ENCODE assay signal across 8 cellular contexts in the genomic region with DNA sequence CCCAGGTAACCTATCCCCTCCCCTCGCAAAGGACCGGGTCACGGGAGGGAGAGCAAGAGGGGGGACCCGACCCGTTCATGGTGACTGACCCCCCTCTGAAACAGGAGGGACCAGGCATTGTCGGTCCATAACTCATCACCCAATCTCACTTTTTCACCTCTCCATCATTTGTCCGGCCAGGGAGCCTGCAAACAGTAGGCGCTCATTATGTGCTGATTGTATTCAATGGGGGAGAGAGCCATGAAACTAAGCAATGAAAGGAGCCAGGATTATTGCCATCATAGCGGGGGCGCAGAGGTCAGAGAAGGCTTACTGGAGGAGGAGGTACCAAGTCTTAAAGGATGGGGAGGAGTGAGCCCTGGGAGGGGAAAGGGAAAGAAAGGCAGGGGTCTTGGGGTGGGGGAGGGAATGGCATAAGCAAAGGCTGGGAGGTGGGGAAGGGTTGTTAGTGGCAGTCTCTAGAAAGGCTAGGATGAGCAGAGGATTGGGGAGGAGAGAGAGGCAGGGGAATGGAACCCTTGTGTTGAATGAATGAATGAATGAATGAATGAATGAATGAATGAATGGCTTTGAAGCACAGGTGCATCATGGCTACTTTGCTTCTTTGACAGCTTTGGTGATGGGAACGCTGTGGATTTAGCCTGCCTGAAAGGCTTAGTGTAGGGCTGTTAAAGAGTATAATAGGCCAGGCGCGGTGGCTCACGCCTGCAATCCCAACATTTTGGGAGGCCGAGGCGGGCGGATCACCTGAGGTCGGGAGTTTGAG. TPM values are rescaled to one million over a fixed set of nuclear protein-coding genes. Genes with fewer than 3 reads are reported as not detected.
DNase-seq lines count a peak whose midpoint lies in the region; ATAC-seq and TF ChIP-seq lines count a peak whose summit lies in the region.

No MANE protein-coding gene starts in this region.

- H3K4me3 ChIP-seq in BJ (ENCODE audit: low read depth, low read length), result peak overlapping the region; percentile 99
- H3K4me3 ChIP-seq in HUES6 (ENCODE audit: low read depth, low read length), result peak overlapping the region; percentile 94
- H3K4me3 ChIP-seq in mammary epithelial cell (replicated peaks in 1 of 3; ENCODE audit: insufficient read depth in 1 of 3, low read depth in 2 of 3, low read length in 3 of 3), result peak overlapping the region in 2 of 3 experiments; percentile 91 to 92
- no peak overlapping the region for H3K4me3 ChIP-seq in lower leg skin (ENCODE audit: low read depth, poor library complexity, severe bottlenecking)

- no peak for TF ChIP-seq POLR2A in lower leg skin (IDR thresholded peaks at IDR 0.05)

- H3K4me1 ChIP-seq in HUES6 (ENCODE audit: control insufficient read depth, insufficient read depth, low read length) (no peaks in the 10 kb centered on the region), mammary epithelial cell (ENCODE audit: insufficient read depth, low read length) (peaks cover 4% of the 10 kb centered on the region)

- no TSS peak for BruUV-seq in mammary epithelial cell (replicated peaks; lab: Mats Ljungman, UMichigan)

- H3K79me2 ChIP-seq in mammary epithelial cell (ENCODE audit: insufficient read depth, low read length), result peaks cover 5% of the 10 kb centered on the region

- peak overlapping the region; percentile 94 for H2AFZ ChIP-seq in mammary epithelial cell (ENCODE audit: low read depth, low read length)

- dilution Hi-C loops in mammary epithelial cell (cut with HindIII; ENCODE audit: low sequenced_read_pairs), result no loop called here

- peak overlapping the region; percentile 96 for H3K4me2 ChIP-seq in mammary epithelial cell (ENCODE audit: insufficient read depth, low read depth, low read length)

- no peak for ATAC-seq in naive thymus-derived CD8-positive, alpha-beta T cell

- H3K9ac ChIP-seq in HUES6 (ENCODE audit: low read length), result no peak overlapping the region
- H3K9ac ChIP-seq in mammary epithelial cell (ENCODE audit: insufficient read depth, low read length), result no peak overlapping the region

- POLR2A ChIA-PET in BJ (lab: Charles Lee), result no interaction called here
- POLR2A ChIA-PET in naive thymus-derived CD8-positive, alpha-beta T cell (lab: Charles Lee), result interaction anchor here (0.5 to 1.0 kb wide), 3 partner anchors 10 to 38 kb away, joined by 3 to 4 read pairs (median 3); no protein-coding TSS in a partner anchor

- peak overlapping the region; percentile 70 to 94 (median 84) for H3K4me3 Mint-ChIP-seq in naive thymus-derived CD8-positive, alpha-beta T cell

- H3K27me3 ChIP-seq in BJ (ENCODE audit: control insufficient read depth, insufficient read depth, low read length) (no peaks in the 10 kb centered on the region), HUES6 (ENCODE audit: control insufficient read depth, insufficient read depth, low read length) (peaks cover 39% of the 10 kb centered on the region; the same call in 1 of the 2 replicates), mammary epithelial cell (ENCODE audit: insufficient read depth, low read length) (no peaks in the 10 kb centered on the region)

- H3K27me3 Mint-ChIP-seq in naive thymus-derived CD8-positive, alpha-beta T cell, result no peaks in the 10 kb centered on the region

- DNase-seq in BJ (ENCODE audit: low read depth) (no peak), mammary epithelial cell (no peak), lower leg skin (ENCODE audit: low spot score in 2 of 2) (no peak), D341Med (ENCODE audit: low spot score) (no peak), NAMALWA (ENCODE audit: low spot score) (no peak), NK-92 (lab: John Stamatoyannopoulos, UW; ENCODE audit: unreplicated experiment) (no peak)
- DNase-seq in naive thymus-derived CD8-positive, alpha-beta T cell, result no peak

- peaks cover 0 to 29% (median 0%) of the 10 kb centered on the region in 3 donors for H3K36me3 Mint-ChIP-seq in naive thymus-derived CD8-positive, alpha-beta T cell

- peak overlapping the region in 9 of 10 donors; percentile 15 to 93 (median 82) for H3K27ac Mint-ChIP-seq in naive thymus-derived CD8-positive, alpha-beta T cell

- peaks cover 13% of the 10 kb centered on the region for H3K36me3 ChIP-seq in BJ (ENCODE audit: control insufficient read depth, insufficient read depth, low read length)
- H3K36me3 ChIP-seq in HUES6 (ENCODE audit: control insufficient read depth, insufficient read depth, low read length), result peaks cover 6% of the 10 kb centered on the region; the same call in 1 of the 2 replicates
- no peaks in the 10 kb centered on the region for H3K36me3 ChIP-seq in mammary epithelial cell (ENCODE audit: insufficient read depth, low read length)

- CTCF ChIA-PET in BJ (lab: Yijun Ruan, JAX), result no interaction called here
- CTCF ChIA-PET in mammary epithelial cell (lab: Charles Lee; ENCODE audit: low non-redundant PET), result no interaction called here

- intact Hi-C loops in mammary epithelial cell (cut with micrococcal nuclease), result no loop called here
- intact Hi-C loops in lower leg skin (cut with DNase I; ENCODE audit: low total_unique reads), result no loop called here

- H3K27ac ChIP-seq in HUES6 (ENCODE audit: low read depth, low read length) (no peak overlapping the region), mammary epithelial cell (ENCODE audit: insufficient read depth, low read depth, low read length) (no peak overlapping the region)

- H3K9me3 ChIP-seq in HUES6 (ENCODE audit: control insufficient read depth, insufficient read depth, low read depth, low read length) (no peaks in the 10 kb centered on the region), mammary epithelial cell (replicated peaks; ENCODE audit: insufficient read depth, low read length) (no peaks in the 10 kb centered on the region)

- H3K4me1 Mint-ChIP-seq in naive thymus-derived CD8-positive, alpha-beta T cell, result peaks cover 13 to 24% (median 16%) of the 10 kb centered on the region in 4 donors

- TF ChIP-seq CTCF in BJ (IDR thresholded peaks at IDR 0.05; ENCODE audit: insufficient read depth, low read depth, low read length) (no peak), mammary epithelial cell (conservative IDR thresholded peaks at IDR 0.05 in 1 of 2, IDR thresholded peaks at IDR 0.05 in 1 of 2; ENCODE audit: extremely low read depth in 1 of 2, insufficient read depth in 1 of 2, low read depth in 1 of 2, low read length in 2 of 2) (no peak), lower leg skin (IDR thresholded peaks at IDR 0.05) (no peak)

- no peaks in the 10 kb centered on the region for H3K9me3 Mint-ChIP-seq in naive thymus-derived CD8-positive, alpha-beta T cell

- no peaks in the 10 kb centered on the region for H4K20me1 ChIP-seq in mammary epithelial cell (ENCODE audit: insufficient read depth, low read length)

- in situ Hi-C loops in mammary epithelial cell (cut with MboI; ENCODE audit: low sequenced_read_pairs in 2 of 2), result no loop called here

- WGBS in mammary epithelial cell (ENCODE audit: low coverage, missing lambda C conversion rate), result 85% methylated on average over 18 of the region's 18 CpGs
- 86% methylated on average over 18 of the region's 18 CpGs for WGBS in lower leg skin, 2 donors

RNA-seq across cellular contexts. Expression of a gene that starts 1.4 kb away (rescaled TPM):
- polyA plus RNA-seq in BJ (2011; rRNA removed) (30.1 and 42.2 TPM in 2 replicates), mammary epithelial cell (17.5 TPM)
- 14.0 and 19.2 TPM in 2 replicates for polyA minus RNA-seq in BJ (2011; rRNA and poly(A)+ RNA removed)
- total RNA-seq in mammary epithelial cell (10 to 100 TPM; 14.3 to 22.4 TPM), lower leg skin (10 to 100 TPM; 17.0 to 24.6 (median 23.3) TPM)
- polyA minus RNA-seq in mammary epithelial cell, result 9.3 TPM
- total RNA-seq in naive thymus-derived CD8-positive, alpha-beta T cell, result 100 to 1,000 TPM; 109 to 113 TPM
- polyA plus RNA-seq in naive thymus-derived CD8-positive, alpha-beta T cell, result 10 to 100 TPM; 32.0 to 51.3 (median 34.6) TPM

RNA-seq across cellular contexts. Expression of a gene that starts 15.0 kb away (rescaled TPM):
- polyA plus RNA-seq in BJ (2011; rRNA removed) (0.22 and 0.25 TPM in 2 replicates), mammary epithelial cell (0.26 TPM)
- polyA minus RNA-seq in BJ (2011; rRNA and poly(A)+ RNA removed), result 0.43 TPM in 1 of 2 replicates, not detected in the other
- total RNA-seq in mammary epithelial cell (not detected), lower leg skin (1 to 10 TPM in 1 of 4 donors, under 1 TPM in 2, not detected in 1; 0.21 to 1.8 (median 0.68) TPM)
- polyA minus RNA-seq in mammary epithelial cell, result not detected
- 1 to 10 TPM; 1.3 to 1.8 TPM for total RNA-seq in naive thymus-derived CD8-positive, alpha-beta T cell
- polyA plus RNA-seq in naive thymus-derived CD8-positive, alpha-beta T cell, result under 1 TPM; 0.54 to 0.82 (median 0.65) TPM

RNA-seq across cellular contexts. Expression of a gene that starts 18.7 kb away (rescaled TPM):
- polyA plus RNA-seq in BJ (2011; rRNA removed) (16.9 and 18.1 TPM in 2 replicates), mammary epithelial cell (40.6 TPM)
- polyA minus RNA-seq in BJ (2011; rRNA and poly(A)+ RNA removed), result 41.8 and 72.4 TPM in 2 replicates
- total RNA-seq in mammary epithelial cell (10 to 100 TPM; 26.8 to 72.6 TPM), lower leg skin (10 to 100 TPM; 38.7 to 61.3 (median 52.9) TPM)
- 97.0 TPM for polyA minus RNA-seq in mammary epithelial cell
- total RNA-seq in naive thymus-derived CD8-positive, alpha-beta T cell, result 100 to 1,000 TPM; 109 to 122 TPM
- 10 to 100 TPM; 15.7 to 42.7 (median 25.8) TPM for polyA plus RNA-seq in naive thymus-derived CD8-positive, alpha-beta T cell

RNA-seq across cellular contexts. Expression of a gene that starts 24.0 kb away (rescaled TPM):
- polyA plus RNA-seq in BJ (2011; rRNA removed) (1.6 and 2.4 TPM in 2 replicates), mammary epithelial cell (5.0 TPM)
- 2.3 and 2.9 TPM in 2 replicates for polyA minus RNA-seq in BJ (2011; rRNA and poly(A)+ RNA removed)
- total RNA-seq in mammary epithelial cell (10 to 100 TPM in 1 of 2 donors, 1 to 10 TPM in 1; 2.5 to 22.2 TPM), lower leg skin (10 to 100 TPM; 19.0 to 26.3 (median 22.5) TPM)
- polyA minus RNA-seq in mammary epithelial cell, result not detected
- 10 to 100 TPM; 61.4 to 68.0 TPM for total RNA-seq in naive thymus-derived CD8-positive, alpha-beta T cell
- 1 to 10 TPM; 2.2 to 4.2 (median 2.9) TPM for polyA plus RNA-seq in naive thymus-derived CD8-positive, alpha-beta T cell

RNA-seq across cellular contexts. Expression of a gene that starts 32.2 kb away (rescaled TPM):
- polyA plus RNA-seq in BJ (2011; rRNA removed) (129 and 169 TPM in 2 replicates), mammary epithelial cell (178 TPM)
- 53.2 and 56.3 TPM in 2 replicates for polyA minus RNA-seq in BJ (2011; rRNA and poly(A)+ RNA removed)
- total RNA-seq in mammary epithelial cell (100 to 1,000 TPM; 178 to 223 TPM), lower leg skin (100 to 1,000 TPM; 292 to 348 (median 320) TPM)
- polyA minus RNA-seq in mammary epithelial cell, result 105 TPM
- total RNA-seq in naive thymus-derived CD8-positive, alpha-beta T cell, result 100 to 1,000 TPM; 363 to 378 TPM
- polyA plus RNA-seq in naive thymus-derived CD8-positive, alpha-beta T cell, result 100 to 1,000 TPM; 226 to 282 (median 269) TPM

Comparison
In these comparisons a context has a peak if more than half of its experiments do, and no peak if none do; other contexts are left out.
1. RNA of a gene that starts 1.4 kb away (total RNA-seq): 109 to 113 TPM in naive thymus-derived CD8-positive, alpha-beta T cell; 17.0 to 24.6 TPM in lower leg skin and 14.3 to 22.4 TPM in mammary epithelial cell; every median in the first group is over 4 times any median in the second.